ENCODE assay signal across 25 cellular contexts in the genomic region with DNA sequence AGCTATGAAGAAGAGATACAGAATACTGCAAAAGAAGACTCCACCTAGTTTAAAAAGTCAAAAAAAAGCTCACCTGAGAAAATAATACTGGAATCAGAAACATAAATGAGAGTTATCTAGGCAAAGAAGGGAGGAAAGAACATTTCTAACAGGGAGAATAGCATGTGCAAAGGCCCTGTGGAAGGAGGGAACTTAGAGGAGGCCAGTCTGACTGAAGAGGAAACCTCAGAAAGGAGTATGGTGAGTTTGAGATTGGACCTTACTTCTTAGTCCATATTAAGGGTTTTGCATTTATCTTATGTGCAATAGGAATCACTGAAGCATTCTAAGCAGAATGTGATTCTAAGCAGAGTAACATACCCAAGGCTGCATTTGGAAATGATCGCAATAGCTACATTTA.
"Had no signal": no experiment of that assay in that cellular context is flagged by ENCODE, and none has a peak within 500 bp of the region (broad histone marks: within the 10 kb centered on the region; RNA-seq: fewer than 3 reads in every experiment).

No MANE protein-coding gene starts in this region.

- H3K79me2 ChIP-seq: hepatocyte had no signal

- H3K27ac Mint-ChIP-seq: immature natural killer cell; memory B cell; mesothelial cell of epicardium; naive B cell; naive thymus-derived CD4-positive, alpha-beta T cell had no signal

- H3K36me3 Mint-ChIP-seq: immature natural killer cell, mesothelial cell of epicardium, naive B cell had no signal

- H3K4me1 Mint-ChIP-seq: immature natural killer cell; memory B cell; naive B cell; naive thymus-derived CD4-positive, alpha-beta T cell had no signal

- H3K4me3 ChIP-seq: hepatocyte, left lung, left ventricle myocardium inferior, lower lobe of right lung, lung had no signal

- ATAC-seq: left cardiac atrium; left colon; left lobe of liver; left lung; left ventricle myocardium superior; lower lobe of right lung; naive thymus-derived CD4-positive, alpha-beta T cell had no signal

- H3K9me3 Mint-ChIP-seq: immature natural killer cell had no signal

- H3K4me2 ChIP-seq: hepatocyte had no signal

- H3K27me3 ChIP-seq: hepatocyte, left lung had no signal

- H3K4me3 Mint-ChIP-seq: immature natural killer cell; memory B cell; mesothelial cell of epicardium; naive B cell; naive thymus-derived CD4-positive, alpha-beta T cell had no signal

- FAIRE-seq: islet of Langerhans, keratinocyte, kidney had no signal

- H3K4me1 ChIP-seq: left lung, lower lobe of right lung had no signal

- H3K27ac ChIP-seq: left lung, left ventricle myocardium inferior, lower lobe of right lung had no signal

- H2AFZ ChIP-seq: hepatocyte had no signal

- H3K9me3 ChIP-seq: left lung, left ventricle myocardium inferior, lower lobe of right lung had no signal

- DNase-seq: hippocampal formation; hypothalamus; immature natural killer cell; islet precursor cell; kidney; kidney glomerular epithelial cell; left cardiac atrium; left colon; left lung; left ventricle myocardium inferior; left ventricle myocardium superior; lower lobe of right lung; mammary epithelial cell; mesenchymal stem cell; mesendoderm; midbrain; naive B cell; naive thymus-derived CD4-positive, alpha-beta T cell had no signal

- H3K36me3 ChIP-seq: left lung, left ventricle myocardium inferior, lower lobe of right lung had no signal
